Comparison of ENCODE assay signal across 2 cellular contexts in genomic region chr3:8239718-8240698, GRCh38.
TF ChIP-seq lines count a peak whose summit lies in the region.

No MANE protein-coding gene starts in this region.

TF ChIP-seq in GM23338, 12 proteins besides CTCF, POLR2A, EP300 and RAD21 (continued from another document):
- no peak for TF ChIP-seq ZNF462 (CRISPR knock-in tag; IDR thresholded peaks at IDR 0.05)
- no peak for TF ChIP-seq EZH2phosphoT487 (IDR thresholded peaks at IDR 0.05; ENCODE audit: unreplicated experiment)
- no peak for TF ChIP-seq JUNB (IDR thresholded peaks at IDR 0.05; ENCODE audit: unreplicated experiment)
- TF ChIP-seq REST (IDR thresholded peaks at IDR 0.05; ENCODE audit: unreplicated experiment), result no peak

TF ChIP-seq in SK-N-SH treated with all-trans-retinoic acid at 6 μM for 48 hours, 23 proteins besides CTCF, POLR2A, EP300 and RAD21 (continued from another document):
- TF ChIP-seq CREB5 (CRISPR knock-in tag; IDR thresholded peaks at IDR 0.05; ENCODE audit: low read depth) (no peak), SNAI2 (CRISPR knock-in tag; IDR thresholded peaks at IDR 0.05) (no peak)
- TF ChIP-seq, protein P1, sequence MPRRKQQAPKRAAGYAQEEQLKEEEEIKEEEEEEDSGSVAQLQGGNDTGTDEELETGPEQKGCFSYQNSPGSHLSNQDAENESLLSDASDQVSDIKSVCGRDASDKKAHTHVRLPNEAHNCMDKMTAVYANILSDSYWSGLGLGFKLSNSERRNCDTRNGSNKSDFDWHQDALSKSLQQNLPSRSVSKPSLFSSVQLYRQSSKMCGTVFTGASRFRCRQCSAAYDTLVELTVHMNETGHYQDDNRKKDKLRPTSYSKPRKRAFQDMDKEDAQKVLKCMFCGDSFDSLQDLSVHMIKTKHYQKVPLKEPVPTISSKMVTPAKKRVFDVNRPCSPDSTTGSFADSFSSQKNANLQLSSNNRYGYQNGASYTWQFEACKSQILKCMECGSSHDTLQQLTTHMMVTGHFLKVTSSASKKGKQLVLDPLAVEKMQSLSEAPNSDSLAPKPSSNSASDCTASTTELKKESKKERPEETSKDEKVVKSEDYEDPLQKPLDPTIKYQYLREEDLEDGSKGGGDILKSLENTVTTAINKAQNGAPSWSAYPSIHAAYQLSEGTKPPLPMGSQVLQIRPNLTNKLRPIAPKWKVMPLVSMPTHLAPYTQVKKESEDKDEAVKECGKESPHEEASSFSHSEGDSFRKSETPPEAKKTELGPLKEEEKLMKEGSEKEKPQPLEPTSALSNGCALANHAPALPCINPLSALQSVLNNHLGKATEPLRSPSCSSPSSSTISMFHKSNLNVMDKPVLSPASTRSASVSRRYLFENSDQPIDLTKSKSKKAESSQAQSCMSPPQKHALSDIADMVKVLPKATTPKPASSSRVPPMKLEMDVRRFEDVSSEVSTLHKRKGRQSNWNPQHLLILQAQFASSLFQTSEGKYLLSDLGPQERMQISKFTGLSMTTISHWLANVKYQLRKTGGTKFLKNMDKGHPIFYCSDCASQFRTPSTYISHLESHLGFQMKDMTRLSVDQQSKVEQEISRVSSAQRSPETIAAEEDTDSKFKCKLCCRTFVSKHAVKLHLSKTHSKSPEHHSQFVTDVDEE (CRISPR knock-in tag; IDR thresholded peaks at IDR 0.05), result no peak
